8 cellular contexts compared by ENCODE assay signal in the genomic region with DNA sequence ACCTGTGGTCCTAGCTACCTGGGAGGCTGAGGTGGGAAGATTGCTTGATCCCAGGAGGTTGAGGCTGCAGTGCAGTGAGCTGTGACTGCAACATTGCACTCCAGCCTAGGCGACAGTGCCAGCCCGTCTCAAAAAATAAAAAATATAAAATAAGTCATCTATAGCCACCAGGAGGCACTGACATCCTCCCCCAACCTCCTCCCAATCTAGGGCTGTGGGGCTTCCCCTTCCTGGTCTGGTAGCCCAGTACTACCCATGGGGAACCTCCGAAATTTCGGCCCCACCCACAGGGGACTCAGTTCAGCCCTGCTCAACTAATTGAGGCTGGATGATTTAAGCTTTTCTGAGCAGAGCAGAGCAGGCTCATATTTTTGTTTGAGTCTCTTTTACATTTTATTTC. TPM values are rescaled to one million over a fixed set of nuclear protein-coding genes. Genes with fewer than 3 reads are reported as not detected.
DNase-seq lines count a peak whose midpoint lies in the region; ATAC-seq and TF ChIP-seq lines count a peak whose summit lies in the region.

No MANE protein-coding gene starts in this region.

- no peaks in the 10 kb centered on the region for H3K27me3 Mint-ChIP-seq in activated CD8-positive, alpha-beta T cell treated with anti-CD3 and anti-CD28 coated beads for 36 hours

- H3K4me3 ChIP-seq in Karpas-422 (ENCODE audit: low read length) = no peak overlapping the region
- H3K4me3 ChIP-seq in left ventricle myocardium inferior = no peak overlapping the region
- H3K4me3 ChIP-seq in dorsolateral prefrontal cortex = no peak overlapping the region

- H3K36me3 ChIP-seq in Karpas-422 (ENCODE audit: insufficient read depth, low read length) = no peaks in the 10 kb centered on the region
- no peaks in the 10 kb centered on the region for H3K36me3 ChIP-seq in left ventricle myocardium inferior

- POLR2A ChIA-PET in activated CD8-positive, alpha-beta T cell treated with anti-CD3 and anti-CD28 coated beads for 36 hours (lab: Charles Lee) = interaction anchor here (0.6 to 1.6 kb wide), 5 partner anchors 8 to 39 kb away, joined by 3 to 5 read pairs (median 3); partner anchors contain the start of gene ZNF213

- no peaks in the 10 kb centered on the region for H3K36me3 Mint-ChIP-seq in activated CD8-positive, alpha-beta T cell treated with anti-CD3 and anti-CD28 coated beads for 36 hours (ENCODE audit: low read depth)

- H3K27ac Mint-ChIP-seq in activated CD8-positive, alpha-beta T cell treated with anti-CD3 and anti-CD28 coated beads for 36 hours = peak overlapping the region; percentile 67

- H3K9me3 Mint-ChIP-seq in activated CD8-positive, alpha-beta T cell treated with anti-CD3 and anti-CD28 coated beads for 36 hours = no peaks in the 10 kb centered on the region

- no peaks in the 10 kb centered on the region for H3K27me3 ChIP-seq in Karpas-422 (ENCODE audit: low read length)
- H3K27me3 ChIP-seq in left ventricle myocardium inferior (ENCODE audit: low read depth) = peaks cover 37% of the 10 kb centered on the region
- peaks cover 0 to 46% (median 8%) of the 10 kb centered on the region in 45 donors for H3K27me3 ChIP-seq in dorsolateral prefrontal cortex

- DNase-seq in AG20443 (ENCODE audit: low spot score) (peak; percentile 33), GM19238 (ENCODE audit: insufficient read length, low spot score) (peak; percentile 87), Karpas-422 (peak; percentile 86), left ventricle myocardium inferior (no peak), superior temporal gyrus (ENCODE audit: extremely low spot score) (no peak), NCI-H774 (lab: John Stamatoyannopoulos, UW) (no peak), dorsolateral prefrontal cortex (no peak)
- DNase-seq in activated CD8-positive, alpha-beta T cell treated with anti-CD3 and anti-CD28 coated beads for 36 hours = peak; percentile 81

- H3K79me2 ChIP-seq in Karpas-422 (ENCODE audit: low read length) = no peaks in the 10 kb centered on the region

- intact Hi-C loops in activated CD8-positive, alpha-beta T cell treated with anti-CD3 and anti-CD28 coated beads for 36 hours (cut with micrococcal nuclease) = no loop called here
- intact Hi-C loops in left ventricle myocardium inferior (cut with micrococcal nuclease) (no loop called here), dorsolateral prefrontal cortex (cut with DNase I) (no loop called here)

- no peaks in the 10 kb centered on the region for H4K20me1 ChIP-seq in Karpas-422 (ENCODE audit: insufficient read depth, low read depth, low read length)

- H2AFZ ChIP-seq in Karpas-422 (ENCODE audit: low read length) = 0 out of 2 replicates have a peak overlapping the region, but pooled peaks have one; percentile 10

- peaks cover 35% of the 10 kb centered on the region for H3K4me1 Mint-ChIP-seq in activated CD8-positive, alpha-beta T cell treated with anti-CD3 and anti-CD28 coated beads for 36 hours (ENCODE audit: low read depth)

- H3K27ac ChIP-seq in Karpas-422 (ENCODE audit: low read length) = no peak overlapping the region
- H3K27ac ChIP-seq in left ventricle myocardium inferior (replicated peaks) = no peak overlapping the region
- no peak overlapping the region for H3K27ac ChIP-seq in dorsolateral prefrontal cortex

- H3K9ac ChIP-seq in Karpas-422 (ENCODE audit: low read length) = no peak overlapping the region

- ATAC-seq in activated CD8-positive, alpha-beta T cell treated with anti-CD3 and anti-CD28 coated beads for 36 hours = peak; percentile 72

- H3K4me2 ChIP-seq in Karpas-422 (ENCODE audit: low read depth, low read length, poor library complexity, severe bottlenecking) = no peak overlapping the region

- H3K4me3 Mint-ChIP-seq in activated CD8-positive, alpha-beta T cell treated with anti-CD3 and anti-CD28 coated beads for 36 hours = no peak overlapping the region

- H3K4me1 ChIP-seq in Karpas-422 (ENCODE audit: low read length) = peaks cover 19% of the 10 kb centered on the region
- peaks cover 13% of the 10 kb centered on the region for H3K4me1 ChIP-seq in left ventricle myocardium inferior

- CTCF ChIA-PET in activated CD8-positive, alpha-beta T cell treated with anti-CD3 and anti-CD28 coated beads for 36 hours (lab: Charles Lee) = interaction anchor here (0.9 to 23.9 kb wide), 12 partner anchors 8 to 68 kb away, joined by 3 to 376 read pairs (median 6); partner anchors contain the start of genes ZNF205 and ZNF213

- TF ChIP-seq CTCF in activated CD8-positive, alpha-beta T cell treated with anti-CD3 and anti-CD28 coated beads for 36 hours (IDR thresholded peaks at IDR 0.05) = peak; percentile 43
- peak; percentile 26 for TF ChIP-seq CTCF in left ventricle myocardium inferior (IDR thresholded peaks at IDR 0.05; ENCODE audit: borderline replicate concordance)
- TF ChIP-seq CTCF in dorsolateral prefrontal cortex (IDR thresholded peaks at IDR 0.05 in 54 of 56, conservative IDR thresholded peaks at IDR 0.05 in 2 of 56; ENCODE audit: low read depth in 1 of 56, partially characterized antibody in 56 of 56) = peak in 6 of 56 donors; percentile 6 to 17 (median 10)

- H3K9me3 ChIP-seq in Karpas-422 (ENCODE audit: low read length) (no peaks in the 10 kb centered on the region), left ventricle myocardium inferior (replicated peaks) (no peaks in the 10 kb centered on the region)

- H3K9me2 ChIP-seq in Karpas-422 (replicated peaks; ENCODE audit: insufficient read depth, low read length) = no peaks in the 10 kb centered on the region

RNA-seq across cellular contexts. Expression of gene ZSCAN10, which starts 3.2 kb away (rescaled TPM):
- not detected in 2 replicates for total RNA-seq in Karpas-422 (2014; rRNA removed; shearing (Covaris generic); ENCODE audit: low replicate concordance)
- total RNA-seq in activated CD8-positive, alpha-beta T cell treated with anti-CD3 and anti-CD28 coated beads for 36 hours = under 1 TPM; 0.09 to 0.25 TPM
- total RNA-seq in left ventricle myocardium inferior = not detected
- under 1 TPM in 8 of 120 experiments, not detected in 112; 0.28 to 0.84 (median 0.41) TPM for total RNA-seq in dorsolateral prefrontal cortex

RNA-seq across cellular contexts. Expression of gene ZNF205, which starts 16.5 kb away (rescaled TPM):
- not detected in 2 replicates for total RNA-seq in Karpas-422 (2014; rRNA removed; shearing (Covaris generic); ENCODE audit: low replicate concordance)
- total RNA-seq in activated CD8-positive, alpha-beta T cell treated with anti-CD3 and anti-CD28 coated beads for 36 hours = not detected
- total RNA-seq in left ventricle myocardium inferior (8.0 TPM), dorsolateral prefrontal cortex (10 to 100 TPM in 64 of 120 experiments, 1 to 10 TPM in 56; 6.4 to 18.5 (median 10.4) TPM)

RNA-seq across cellular contexts. Expression of gene IL32, which starts 30.4 kb away (rescaled TPM):
- total RNA-seq in Karpas-422 (2014; rRNA removed; shearing (Covaris generic); ENCODE audit: low replicate concordance) = not detected in 2 replicates
- 100 to 1,000 TPM; 971 to 974 TPM for total RNA-seq in activated CD8-positive, alpha-beta T cell treated with anti-CD3 and anti-CD28 coated beads for 36 hours
- total RNA-seq in left ventricle myocardium inferior = 36.3 TPM
- total RNA-seq in dorsolateral prefrontal cortex = 10 to 100 TPM in 42 of 120 experiments, 1 to 10 TPM in 78; 1.7 to 41.8 (median 8.0) TPM

RNA-seq across cellular contexts. Expression of gene ZNF213, which starts 39.0 kb away (rescaled TPM):
- 2.0 and 8.0 TPM in 2 replicates for total RNA-seq in Karpas-422 (2014; rRNA removed; shearing (Covaris generic); ENCODE audit: low replicate concordance)
- 1 to 10 TPM; 6.1 to 7.5 TPM for total RNA-seq in activated CD8-positive, alpha-beta T cell treated with anti-CD3 and anti-CD28 coated beads for 36 hours
- total RNA-seq in left ventricle myocardium inferior (6.2 TPM), dorsolateral prefrontal cortex (10 to 100 TPM; 15.3 to 32.9 (median 20.5) TPM)

RNA-seq across cellular contexts. Expression of gene MMP25, which starts 49.5 kb away (rescaled TPM):
- 0.15 and 0.47 TPM in 2 replicates for total RNA-seq in Karpas-422 (2014; rRNA removed; shearing (Covaris generic); ENCODE audit: low replicate concordance)
- 1 to 10 TPM; 1.1 to 1.5 TPM for total RNA-seq in activated CD8-positive, alpha-beta T cell treated with anti-CD3 and anti-CD28 coated beads for 36 hours
- total RNA-seq in left ventricle myocardium inferior (1.2 TPM), dorsolateral prefrontal cortex (1 to 10 TPM in 38 of 120 experiments, under 1 TPM in 76, not detected in 6; 0.12 to 7.8 (median 0.77) TPM)

Comparison
In these comparisons a context has a peak if more than half of its experiments do, and no peak if none do; other contexts are left out.
1. DNase-seq: peak in AG20443 (single experiment), GM19238 (single experiment), Karpas-422 (single experiment) and activated CD8-positive, alpha-beta T cell treated with anti-CD3 and anti-CD28 coated beads for 36 hours (single experiment); none in left ventricle myocardium inferior (single experiment), superior temporal gyrus (single experiment), NCI-H774 (single experiment) and dorsolateral prefrontal cortex (0 of 10).
2. RNA of gene IL32, which starts 30.4 kb away (total RNA-seq): 971 to 974 TPM in activated CD8-positive, alpha-beta T cell treated with anti-CD3 and anti-CD28 coated beads for 36 hours; 36.3 TPM in left ventricle myocardium inferior (single experiment), 1.7 to 41.8 TPM in dorsolateral prefrontal cortex and not detected in Karpas-422; every median in the first group is over 10 times any median in the second.